9 cellular contexts compared by ENCODE assay signal in genomic region chr11:35178067-35178805, GRCh38. TPM values are rescaled to one million over a fixed set of nuclear protein-coding genes. Genes with fewer than 3 reads are reported as not detected.
DNase-seq lines count a peak whose midpoint lies in the region; ATAC-seq and TF ChIP-seq lines count a peak whose summit lies in the region.
"Had no signal": no experiment of that assay in that cellular context is flagged by ENCODE, and none has a peak within 500 bp of the region (broad histone marks: within the 10 kb centered on the region; RNA-seq: fewer than 3 reads in every experiment).

No MANE protein-coding gene starts in this region.

- H3K4me3 Mint-ChIP-seq in activated T-cell treated with anti-CD3 and anti-CD28 coated beads, Interleukin-2, amount 50 U/mL, for 24 hours = peak overlapping the region; percentile 41
- H3K4me3 Mint-ChIP-seq in activated T-helper 1 cell treated with anti-CD3 and anti-CD28 coated beads, Interleukin-12 subunit alpha, Interleukin-12 subunit beta, Interleukin-2, Interleukin-4 antibody, amounts not matched to agents 30 ng/mL and 10 ng/mL and 1 ng/mL, durations not matched to agents 14 hours and 24 hours and 36 hours = peak overlapping the region; percentile 30
- H3K4me3 Mint-ChIP-seq in immature natural killer cell = peak overlapping the region; percentile 54 to 67 (median 63)

- no peaks in the 10 kb centered on the region for H3K27me3 ChIP-seq in suprapubic skin

- WGBS in suprapubic skin = 65% methylated on average over 3 of the region's 3 CpGs

- no peak for TF ChIP-seq CTCF in suprapubic skin (IDR thresholded peaks at IDR 0.05)

- no peak for TF ChIP-seq EP300 in suprapubic skin (IDR thresholded peaks at IDR 0.05)

- no peaks in the 10 kb centered on the region for H3K9me3 ChIP-seq in suprapubic skin

- H3K27me3 Mint-ChIP-seq in activated T-cell treated with anti-CD3 and anti-CD28 coated beads, Interleukin-2, amount 50 U/mL, for 24 hours = no peaks in the 10 kb centered on the region
- H3K27me3 Mint-ChIP-seq in activated T-helper 1 cell treated with anti-CD3 and anti-CD28 coated beads, Interleukin-12 subunit alpha, Interleukin-12 subunit beta, Interleukin-2, Interleukin-4 antibody, amounts not matched to agents 30 ng/mL and 10 ng/mL and 1 ng/mL, durations not matched to agents 14 hours and 24 hours and 36 hours (ENCODE audit: insufficient read depth) = no peaks in the 10 kb centered on the region
- peaks cover 0 to 12% (median 3%) of the 10 kb centered on the region in 3 donors for H3K27me3 Mint-ChIP-seq in immature natural killer cell (ENCODE audit: low read depth in 3 of 3)

- H3K4me1 Mint-ChIP-seq in activated T-cell treated with anti-CD3 and anti-CD28 coated beads, Interleukin-2, amount 50 U/mL, for 24 hours (ENCODE audit: low read depth) = peaks cover 91% of the 10 kb centered on the region
- peaks cover 85% of the 10 kb centered on the region for H3K4me1 Mint-ChIP-seq in activated T-helper 1 cell treated with anti-CD3 and anti-CD28 coated beads, Interleukin-12 subunit alpha, Interleukin-12 subunit beta, Interleukin-2, Interleukin-4 antibody, amounts not matched to agents 30 ng/mL and 10 ng/mL and 1 ng/mL, durations not matched to agents 14 hours and 24 hours and 36 hours (ENCODE audit: low read depth)
- H3K4me1 Mint-ChIP-seq in immature natural killer cell = peaks cover 85 to 90% of the 10 kb centered on the region in 2 donors

- peak overlapping the region; percentile 39 for H3K27ac ChIP-seq in suprapubic skin

- no peak for DNase-seq in activated T-cell treated with anti-CD3 and anti-CD28 coated beads, Interleukin-2, amount 50 U/mL, for 24 hours
- no peak for DNase-seq in activated T-cell treated with anti-CD3 and anti-CD28 coated beads for 4 hours
- DNase-seq in activated T-helper 1 cell treated with anti-CD3 and anti-CD28 coated beads, Interleukin-12 subunit alpha, Interleukin-12 subunit beta, Interleukin-2, Interleukin-4 antibody, amounts not matched to agents 30 ng/mL and 10 ng/mL and 1 ng/mL, durations not matched to agents 14 hours and 24 hours and 36 hours (ENCODE audit: low spot score) = no peak
- DNase-seq in immature natural killer cell = no peak
- DNase-seq in suprapubic skin (ENCODE audit: low spot score in 2 of 2) = no peak
- no peak for DNase-seq in Ammon's horn (ENCODE audit: low spot score)
- DNase-seq in NCI-H82 treated with DMSO at 0.1 percent for 48 hours (lab: John Stamatoyannopoulos, UW; ENCODE audit: unreplicated experiment) = no peak
- DNase-seq: NCI-H1930 had no signal

- ATAC-seq in GM18520 (IDR thresholded peaks at IDR 0.05; ENCODE audit: unreplicated experiment) = no peak

- H3K9me3 Mint-ChIP-seq in activated T-cell treated with anti-CD3 and anti-CD28 coated beads, Interleukin-2, amount 50 U/mL, for 24 hours = no peaks in the 10 kb centered on the region
- no peaks in the 10 kb centered on the region for H3K9me3 Mint-ChIP-seq in activated T-helper 1 cell treated with anti-CD3 and anti-CD28 coated beads, Interleukin-12 subunit alpha, Interleukin-12 subunit beta, Interleukin-2, Interleukin-4 antibody, amounts not matched to agents 30 ng/mL and 10 ng/mL and 1 ng/mL, durations not matched to agents 14 hours and 24 hours and 36 hours
- H3K9me3 Mint-ChIP-seq in immature natural killer cell = no peaks in the 10 kb centered on the region

- H3K4me3 ChIP-seq in suprapubic skin = no peak overlapping the region

- H3K27ac Mint-ChIP-seq in activated T-cell treated with anti-CD3 and anti-CD28 coated beads, Interleukin-2, amount 50 U/mL, for 24 hours = peak overlapping the region; percentile 94
- peak overlapping the region; percentile 90 for H3K27ac Mint-ChIP-seq in activated T-helper 1 cell treated with anti-CD3 and anti-CD28 coated beads, Interleukin-12 subunit alpha, Interleukin-12 subunit beta, Interleukin-2, Interleukin-4 antibody, amounts not matched to agents 30 ng/mL and 10 ng/mL and 1 ng/mL, durations not matched to agents 14 hours and 24 hours and 36 hours
- peak overlapping the region; percentile 59 to 89 (median 86) for H3K27ac Mint-ChIP-seq in immature natural killer cell

- intact Hi-C loops in activated T-helper 1 cell treated with anti-CD3 and anti-CD28 coated beads, Interleukin-12 subunit alpha, Interleukin-12 subunit beta, Interleukin-2, Interleukin-4 antibody, amounts not matched to agents 30 ng/mL and 10 ng/mL and 1 ng/mL, durations not matched to agents 14 hours and 24 hours and 36 hours (cut with micrococcal nuclease) = loop anchor here (5.0 to 10.0 kb wide), 3 partner anchors 593 to 931 kb away; partner anchors contain the start of gene CAT

- peaks cover 90% of the 10 kb centered on the region for H3K36me3 Mint-ChIP-seq in activated T-cell treated with anti-CD3 and anti-CD28 coated beads, Interleukin-2, amount 50 U/mL, for 24 hours (ENCODE audit: low read depth)
- peaks cover 78% of the 10 kb centered on the region for H3K36me3 Mint-ChIP-seq in activated T-helper 1 cell treated with anti-CD3 and anti-CD28 coated beads, Interleukin-12 subunit alpha, Interleukin-12 subunit beta, Interleukin-2, Interleukin-4 antibody, amounts not matched to agents 30 ng/mL and 10 ng/mL and 1 ng/mL, durations not matched to agents 14 hours and 24 hours and 36 hours (ENCODE audit: low read depth)
- H3K36me3 Mint-ChIP-seq in immature natural killer cell = peaks cover 32 to 43% (median 35%) of the 10 kb centered on the region in 3 donors

- H3K4me1 ChIP-seq in suprapubic skin = peaks cover 84% of the 10 kb centered on the region

- no peak for TF ChIP-seq POLR2A in suprapubic skin (IDR thresholded peaks at IDR 0.05)

- H3K36me3 ChIP-seq in suprapubic skin = peaks cover 39% of the 10 kb centered on the region

RNA-seq across cellular contexts. Expression of gene CD44, which starts 39.3 kb away (rescaled TPM):
- 547 and 550 TPM in 2 replicates for total RNA-seq in activated T-helper 1 cell treated with anti-CD3 and anti-CD28 coated beads, Interleukin-12 subunit alpha, Interleukin-12 subunit beta, Interleukin-2, Interleukin-4 antibody, amounts not matched to agents 30 ng/mL and 10 ng/mL and 1 ng/mL, durations not matched to agents 14 hours and 24 hours and 36 hours
- 100 to 1,000 TPM; 213 to 247 (median 216) TPM for polyA plus RNA-seq in immature natural killer cell
- total RNA-seq in suprapubic skin = 1,000 to 10,000 TPM; 1,361 to 2,207 (median 1,502) TPM
